8 cellular contexts compared by ENCODE assay signal in the genomic region with DNA sequence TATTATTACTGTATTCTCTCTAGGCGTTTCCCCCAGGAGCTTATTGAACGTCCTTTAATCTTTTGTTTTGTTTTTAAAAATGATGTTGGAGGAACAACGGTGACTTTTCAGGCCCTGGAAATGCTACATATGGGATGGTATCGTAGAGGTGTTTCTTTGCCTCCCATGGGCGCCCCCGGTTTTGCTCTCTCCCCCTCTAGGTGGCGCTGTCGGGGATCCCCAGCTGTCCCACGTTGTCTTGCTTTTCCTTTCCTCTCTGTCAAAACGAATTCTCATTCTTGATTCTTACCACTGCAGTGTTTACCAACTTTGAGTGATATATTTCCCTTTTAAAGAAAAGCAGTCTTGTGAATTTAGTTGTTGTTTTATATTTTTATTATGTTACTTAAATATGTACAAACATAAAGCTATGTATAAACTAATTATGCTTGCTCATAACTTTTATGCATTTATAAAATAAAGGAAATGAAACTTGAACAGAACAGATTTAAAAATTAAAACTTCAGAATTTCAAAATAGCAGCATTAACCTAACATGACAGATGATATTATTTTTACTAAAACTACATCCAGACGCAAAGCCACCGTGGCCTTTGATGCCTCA.
DNase-seq lines count a peak whose midpoint lies in the region; ATAC-seq and TF ChIP-seq lines count a peak whose summit lies in the region.

No MANE protein-coding gene starts in this region.

- H3K27ac Mint-ChIP-seq in activated CD4-positive, alpha-beta memory T cell treated with anti-CD3 and anti-CD28 coated beads, Interleukin-2, amount 10 ng/mL, durations not matched to agents 7 days and 5 days, result no peak overlapping the region
- no peak overlapping the region for H3K27ac Mint-ChIP-seq in immature natural killer cell
- H3K27ac Mint-ChIP-seq in stimulated activated naive CD8-positive, alpha-beta T cell treated with anti-CD3 and anti-CD28 coated beads, Interleukin-15, amount 100 ng/mL, for 72 hours, result no peak overlapping the region

- H3K9me3 ChIP-seq in DND-41 (ENCODE audit: insufficient read depth, low read length, severe bottlenecking) (no peaks in the 10 kb centered on the region), ascending aorta (no peaks in the 10 kb centered on the region)

- CTCF ChIA-PET in activated CD4-positive, alpha-beta memory T cell treated with anti-CD3 and anti-CD28 coated beads, Interleukin-2, amount 10 ng/mL, durations not matched to agents 7 days and 5 days (lab: Charles Lee), result interaction anchor here (0.7 to 2.4 kb wide), 10 partner anchors 9 to 344 kb away, joined by 3 to 11 read pairs (median 3); no protein-coding TSS in a partner anchor

- H3K79me2 ChIP-seq in DND-41 (ENCODE audit: insufficient read depth, low read length), result no peaks in the 10 kb centered on the region

- DNase-seq in DND-41 (peak; percentile 40), immature natural killer cell (peak; percentile 0 to 21 (median 19)), ascending aorta (ENCODE audit: low spot score in 2 of 2) (no peak), NCI-H2081 treated with DMSO at 0.1 percent for 48 hours (lab: John Stamatoyannopoulos, UW) (no peak)
- DNase-seq in activated CD4-positive, alpha-beta memory T cell treated with anti-CD3 and anti-CD28 coated beads, Interleukin-2, amount 10 ng/mL, durations not matched to agents 7 days and 5 days, result peak; percentile 42
- DNase-seq in stimulated activated naive CD8-positive, alpha-beta T cell treated with anti-CD3 and anti-CD28 coated beads, Interleukin-15, amount 100 ng/mL, for 72 hours, result peak; percentile 36 to 45

- intact Hi-C loops in ascending aorta (cut with DNase I), result no loop called here

- H3K4me2 ChIP-seq in DND-41 (ENCODE audit: insufficient read depth, low read length), result no peak overlapping the region

- peaks cover 50% of the 10 kb centered on the region for H3K27me3 Mint-ChIP-seq in activated CD4-positive, alpha-beta memory T cell treated with anti-CD3 and anti-CD28 coated beads, Interleukin-2, amount 10 ng/mL, durations not matched to agents 7 days and 5 days
- peaks cover 0 to 14% (median 3%) of the 10 kb centered on the region in 3 donors for H3K27me3 Mint-ChIP-seq in immature natural killer cell (ENCODE audit: low read depth in 3 of 3)
- peaks cover 16% of the 10 kb centered on the region for H3K27me3 Mint-ChIP-seq in stimulated activated naive CD8-positive, alpha-beta T cell treated with anti-CD3 and anti-CD28 coated beads, Interleukin-15, amount 100 ng/mL, for 72 hours

- H3K9me3 Mint-ChIP-seq in activated CD4-positive, alpha-beta memory T cell treated with anti-CD3 and anti-CD28 coated beads, Interleukin-2, amount 10 ng/mL, durations not matched to agents 7 days and 5 days, result no peaks in the 10 kb centered on the region
- no peaks in the 10 kb centered on the region for H3K9me3 Mint-ChIP-seq in immature natural killer cell
- no peaks in the 10 kb centered on the region for H3K9me3 Mint-ChIP-seq in stimulated activated naive CD8-positive, alpha-beta T cell treated with anti-CD3 and anti-CD28 coated beads, Interleukin-15, amount 100 ng/mL, for 72 hours

- no peaks in the 10 kb centered on the region for H3K36me3 ChIP-seq in DND-41 (ENCODE audit: insufficient read depth, low read length)
- H3K36me3 ChIP-seq in ascending aorta, result no peaks in the 10 kb centered on the region

- peak; percentile 58; the same call in 1 of the 3 replicates for ATAC-seq in DND-41 (ENCODE audit: insufficient read depth, low read depth)
- no peak for ATAC-seq in stimulated activated naive CD8-positive, alpha-beta T cell treated with anti-CD3 and anti-CD28 coated beads, Interleukin-15, amount 100 ng/mL, for 72 hours
- ATAC-seq in HG02938 (IDR thresholded peaks at IDR 0.05; ENCODE audit: unreplicated experiment), result no peak

- no peak overlapping the region for H3K9ac ChIP-seq in DND-41 (ENCODE audit: low read depth, low read length)

- H3K27ac ChIP-seq in DND-41 (ENCODE audit: low read length), result no peak overlapping the region
- H3K27ac ChIP-seq in ascending aorta, result no peak overlapping the region

- no peaks in the 10 kb centered on the region for H3K36me3 Mint-ChIP-seq in activated CD4-positive, alpha-beta memory T cell treated with anti-CD3 and anti-CD28 coated beads, Interleukin-2, amount 10 ng/mL, durations not matched to agents 7 days and 5 days (ENCODE audit: low read depth)
- H3K36me3 Mint-ChIP-seq in immature natural killer cell, result no peaks in the 10 kb centered on the region

- H3K27me3 ChIP-seq in DND-41 (ENCODE audit: insufficient read depth, low read length, poor library complexity) (peaks cover 22% of the 10 kb centered on the region), ascending aorta (no peaks in the 10 kb centered on the region)

- no peaks in the 10 kb centered on the region for H4K20me1 ChIP-seq in DND-41 (ENCODE audit: insufficient read depth, low read length)

- H3K4me1 Mint-ChIP-seq in activated CD4-positive, alpha-beta memory T cell treated with anti-CD3 and anti-CD28 coated beads, Interleukin-2, amount 10 ng/mL, durations not matched to agents 7 days and 5 days, result no peaks in the 10 kb centered on the region
- no peaks in the 10 kb centered on the region for H3K4me1 Mint-ChIP-seq in immature natural killer cell
- H3K4me1 Mint-ChIP-seq in stimulated activated naive CD8-positive, alpha-beta T cell treated with anti-CD3 and anti-CD28 coated beads, Interleukin-15, amount 100 ng/mL, for 72 hours, result no peaks in the 10 kb centered on the region

- H3K4me1 ChIP-seq in DND-41 (ENCODE audit: insufficient read depth, low read length) (no peaks in the 10 kb centered on the region), ascending aorta (no peaks in the 10 kb centered on the region)

- no peak overlapping the region for H2AFZ ChIP-seq in DND-41 (ENCODE audit: low read depth, low read length)

- POLR2A ChIA-PET in activated CD4-positive, alpha-beta memory T cell treated with anti-CD3 and anti-CD28 coated beads, Interleukin-2, amount 10 ng/mL, durations not matched to agents 7 days and 5 days (lab: Charles Lee), result no interaction called here

- TF ChIP-seq EP300 in Ishikawa (IDR thresholded peaks at IDR 0.05; ENCODE audit: borderline replicate concordance), result no peak

- no peak overlapping the region for H3K4me3 Mint-ChIP-seq in activated CD4-positive, alpha-beta memory T cell treated with anti-CD3 and anti-CD28 coated beads, Interleukin-2, amount 10 ng/mL, durations not matched to agents 7 days and 5 days
- H3K4me3 Mint-ChIP-seq in immature natural killer cell, result no peak overlapping the region
- no peak overlapping the region for H3K4me3 Mint-ChIP-seq in stimulated activated naive CD8-positive, alpha-beta T cell treated with anti-CD3 and anti-CD28 coated beads, Interleukin-15, amount 100 ng/mL, for 72 hours

- peak; percentile 31; the same call in 1 of the 2 replicates for TF ChIP-seq RAD21 in Ishikawa (IDR thresholded peaks at IDR 0.05; ENCODE audit: low read depth)

- H3K4me3 ChIP-seq in DND-41 (ENCODE audit: low read depth in 1 of 2, low read length in 2 of 2), result no peak overlapping the region
- no peak overlapping the region for H3K4me3 ChIP-seq in ascending aorta

- TF ChIP-seq CTCF in DND-41 (IDR thresholded peaks at IDR 0.05; ENCODE audit: borderline replicate concordance, extremely low read depth, low read length, poor library complexity, severe bottlenecking) (peak; percentile 60), ascending aorta (IDR thresholded peaks at IDR 0.05) (peak in 1 of 3 experiments; percentile 28)

TF ChIP-seq in Ishikawa, 13 proteins besides CTCF, POLR2A, EP300 and RAD21:
- no peak for TF ChIP-seq EGR1 (IDR thresholded peaks at IDR 0.05)
TF ChIP-seq in Ishikawa: peak in this region for 0.

Comparison
In these comparisons a context has a peak if more than half of its experiments do, and no peak if none do; other contexts are left out.
1. DNase-seq: peak in DND-41 (single experiment), activated CD4-positive, alpha-beta memory T cell treated with anti-CD3 and anti-CD28 coated beads, Interleukin-2, amount 10 ng/mL, durations not matched to agents 7 days and 5 days (single experiment), immature natural killer cell (3 of 3) and stimulated activated naive CD8-positive, alpha-beta T cell treated with anti-CD3 and anti-CD28 coated beads, Interleukin-15, amount 100 ng/mL, for 72 hours (2 of 2); none in ascending aorta (0 of 2) and NCI-H2081 treated with DMSO at 0.1 percent for 48 hours (single experiment).